23 cellular contexts compared by ENCODE assay signal in genomic region chr2:161096336-161096735, GRCh38.
DNase-seq lines count a peak whose midpoint lies in the region; ATAC-seq and TF ChIP-seq lines count a peak whose summit lies in the region.
"Had no signal": no experiment of that assay in that cellular context is flagged by ENCODE, and none has a peak within 500 bp of the region (broad histone marks: within the 10 kb centered on the region; RNA-seq: fewer than 3 reads in every experiment).

No MANE protein-coding gene starts in this region.

- intact Hi-C loops in ascending aorta (cut with DNase I), result no loop called here

- H3K4me3 ChIP-seq in adipocyte (ENCODE audit: low read length) (peak overlapping the region; percentile 15), fibroblast of villous mesenchyme (ENCODE audit: low read depth, low read length) (no peak overlapping the region), ascending aorta (no peak overlapping the region)
- H3K4me3 ChIP-seq: Peyer's patch, tibial artery had no signal

- H3K27ac Mint-ChIP-seq in progenitor cell of endocrine pancreas, result peak overlapping the region; percentile 86
- H3K27ac Mint-ChIP-seq: memory B cell had no signal

- H3K27me3 ChIP-seq in adipocyte (replicated peaks; ENCODE audit: control insufficient read depth, insufficient read depth, low read length), result no peaks in the 10 kb centered on the region
- H3K27me3 ChIP-seq in ascending aorta, result no peaks in the 10 kb centered on the region
- H3K27me3 ChIP-seq: BE2C, neutrophil, Peyer's patch, tibial artery had no signal

- ATAC-seq in GM18517 (IDR thresholded peaks at IDR 0.05; ENCODE audit: unreplicated experiment), result no peak
- ATAC-seq: activated CD4-positive, CD25-positive, alpha-beta regulatory T cell treated with anti-CD3 and anti-CD28 coated beads, Interleukin-2, amount 50 U/mL, for 24 hours had no signal

- DNase-seq in HCEC 1CT, result peak; percentile 18
- DNase-seq in adipocyte (ENCODE audit: low read depth), result peak; percentile 79
- DNase-seq in fibroblast of villous mesenchyme (ENCODE audit: low read depth), result peak; percentile 20
- no peak for DNase-seq in progenitor cell of endocrine pancreas (ENCODE audit: low spot score, unreplicated experiment)
- no peak for DNase-seq in foreskin melanocyte
- no peak for DNase-seq in ascending aorta (ENCODE audit: low spot score in 2 of 2)
- no peak for DNase-seq in SHP77 treated with DMSO at 0.1 percent for 48 hours (lab: John Stamatoyannopoulos, UW)
- DNase-seq: activated CD8-positive, alpha-beta memory T cell treated with anti-CD3 and anti-CD28 coated beads, Interleukin-2, amount 50 U/mL, for 48 hours; activated naive CD4-positive, alpha-beta T cell treated with anti-CD3 and anti-CD28 coated beads, Interleukin-2, amount 50 U/mL, for 16 hours; BE2C; central memory CD4-positive, alpha-beta T cell; DMS79; MV-4-11; NCI-H446 treated with DMSO at 0.1 percent for 48 hours; Peyer's patch; stimulated activated CD4-positive, alpha-beta T cell treated with anti-CD3 and anti-CD28 coated beads, Interleukin-15, amount 100 ng/mL, for 24 hours; T-helper 1 cell; tibial artery had no signal

- H3K4me3 Mint-ChIP-seq in progenitor cell of endocrine pancreas (ENCODE audit: low read depth), result no peak overlapping the region
- H3K4me3 Mint-ChIP-seq: memory B cell had no signal

- no peaks in the 10 kb centered on the region for H3K27me3 Mint-ChIP-seq in progenitor cell of endocrine pancreas
- H3K27me3 Mint-ChIP-seq: memory B cell had no signal

- no peak for TF ChIP-seq CTCF in fibroblast of villous mesenchyme (IDR thresholded peaks at IDR 0.05; ENCODE audit: insufficient read depth, low read depth, low read length)
- no peak for TF ChIP-seq CTCF in progenitor cell of endocrine pancreas (IDR thresholded peaks at IDR 0.05; ENCODE audit: unreplicated experiment)
- no peak for TF ChIP-seq CTCF in ascending aorta (IDR thresholded peaks at IDR 0.05)

- H3K36me3 ChIP-seq in adipocyte (ENCODE audit: control insufficient read depth, insufficient read depth, low read length, severe bottlenecking) (no peaks in the 10 kb centered on the region), ascending aorta (no peaks in the 10 kb centered on the region)
- H3K36me3 ChIP-seq: BE2C, neutrophil, Peyer's patch, tibial artery had no signal

- peaks cover 3% of the 10 kb centered on the region for H3K36me3 Mint-ChIP-seq in progenitor cell of endocrine pancreas (ENCODE audit: insufficient read depth)

- H3K9me3 Mint-ChIP-seq in progenitor cell of endocrine pancreas (ENCODE audit: low read depth), result peaks cover 4% of the 10 kb centered on the region

- no peak overlapping the region for H3K27ac ChIP-seq in ascending aorta
- H3K27ac ChIP-seq: epithelial cell of prostate, neutrophil, Peyer's patch, tibial artery had no signal

- H3K9ac ChIP-seq in adipocyte (ENCODE audit: low read length), result peak overlapping the region; percentile 1

- H3K4me1 ChIP-seq in adipocyte (ENCODE audit: control insufficient read depth, insufficient read depth, low read length), result peaks cover 23% of the 10 kb centered on the region
- H3K4me1 ChIP-seq in ascending aorta, result peaks cover 0 to 5% of the 10 kb centered on the region in 2 donors
- H3K4me1 ChIP-seq: BE2C, Peyer's patch had no signal

- H3K9me3 ChIP-seq in adipocyte (ENCODE audit: control insufficient read depth, low read length) (no peaks in the 10 kb centered on the region), ascending aorta (no peaks in the 10 kb centered on the region)
- H3K9me3 ChIP-seq: BE2C, neutrophil, Peyer's patch, tibial artery had no signal

- peaks cover 6% of the 10 kb centered on the region for H3K4me1 Mint-ChIP-seq in progenitor cell of endocrine pancreas (ENCODE audit: low read depth)

Comparison
In these comparisons a context has a peak if more than half of its experiments do, and no peak if none do; other contexts are left out.
1. DNase-seq: peak in HCEC 1CT (single experiment), adipocyte (single experiment) and fibroblast of villous mesenchyme (single experiment); none in progenitor cell of endocrine pancreas (single experiment), foreskin melanocyte (single experiment), ascending aorta (0 of 2) and SHP77 treated with DMSO at 0.1 percent for 48 hours (single experiment).